In genomic region chr3:126419151-126419703, GRCh38 we compare ENCODE assay signal across 23 cellular contexts. TPM values are rescaled to one million over a fixed set of nuclear protein-coding genes. Genes with fewer than 3 reads are reported as not detected.
DNase-seq lines count a peak whose midpoint lies in the region; ATAC-seq, FAIRE-seq and TF ChIP-seq lines count a peak whose summit lies in the region.
"Had no signal": no experiment of that assay in that cellular context is flagged by ENCODE, and none has a peak within 500 bp of the region (broad histone marks: within the 10 kb centered on the region; RNA-seq: fewer than 3 reads in every experiment).

No MANE protein-coding gene starts in this region.

- peaks cover 4% of the 10 kb centered on the region for H3K27me3 Mint-ChIP-seq in activated CD8-positive, alpha-beta memory T cell treated with anti-CD3 and anti-CD28 coated beads, Interleukin-2, amount 10 ng/mL, durations not matched to agents 7 days and 5 days

- TF ChIP-seq POLR2A in H1 (IDR thresholded peaks at IDR 0.05; ENCODE audit: control extremely low read depth in 1 of 2, low read depth in 2 of 2, low read length in 2 of 2) = no peak

- H3K4me3 ChIP-seq in H1 (ENCODE audit: extremely low read depth in 1 of 4, insufficient read depth in 2 of 4, low read depth in 3 of 4, low read length in 4 of 4) (no peak overlapping the region), osteoblast (ENCODE audit: insufficient read depth, low read length) (no peak overlapping the region)
- H3K4me3 ChIP-seq: BLaER1 treated with 17β-estradiol and CSF1 and Interleukin-3, amounts not matched to agents 10 nM and 100 nM; GM23338; SJCRH30 had no signal

- H3K56ac ChIP-seq in H1 (replicated peaks; ENCODE audit: insufficient read length, low read depth, low read length) = no peak overlapping the region

- H3K27me3 ChIP-seq in H1 (replicated peaks in 1 of 4; ENCODE audit: control insufficient read depth in 3 of 4, extremely low read depth in 1 of 4, insufficient read depth in 3 of 4, low read length in 3 of 4) (no peaks in the 10 kb centered on the region; a peak in 1 of 7 replicates), osteoblast (ENCODE audit: insufficient read depth, low read length) (peaks cover 24% of the 10 kb centered on the region)
- H3K27me3 ChIP-seq: SJCRH30 had no signal

- ATAC-seq in activated CD8-positive, alpha-beta memory T cell treated with anti-CD3 and anti-CD28 coated beads, Interleukin-2, amount 10 ng/mL, durations not matched to agents 7 days and 5 days = no peak
- no peak for ATAC-seq in HG03039 (IDR thresholded peaks at IDR 0.05; ENCODE audit: unreplicated experiment)
- ATAC-seq in HG02973 (IDR thresholded peaks at IDR 0.05; ENCODE audit: unreplicated experiment) = no peak

- no peaks in the 10 kb centered on the region for H3K9me3 Mint-ChIP-seq in activated CD8-positive, alpha-beta memory T cell treated with anti-CD3 and anti-CD28 coated beads, Interleukin-2, amount 10 ng/mL, durations not matched to agents 7 days and 5 days (ENCODE audit: low read depth)
- H3K9me3 Mint-ChIP-seq: GM23338, HFFc6 had no signal

- CTCF ChIA-PET in activated CD8-positive, alpha-beta memory T cell treated with anti-CD3 and anti-CD28 coated beads, Interleukin-2, amount 10 ng/mL, durations not matched to agents 7 days and 5 days (lab: Charles Lee) = no interaction called here
- CTCF ChIA-PET in H1 (lab: Charles Lee; ENCODE audit: partially characterized antibody) = interaction anchor here (0.7 to 0.9 kb wide), 2 partner anchors 25 to 178 kb away, joined by 3 read pairs; partner anchors contain the start of gene CFAP100

- no peak overlapping the region for H3K4me2 ChIP-seq in H1 (ENCODE audit: insufficient read depth in 1 of 2, low read depth in 2 of 2, low read length in 2 of 2)
- no peak overlapping the region for H3K4me2 ChIP-seq in osteoblast (ENCODE audit: insufficient read depth, low read length)
- H3K4me2 ChIP-seq: BLaER1 treated with 17β-estradiol and CSF1 and Interleukin-3, amounts not matched to agents 10 nM and 100 nM; GM23338 had no signal

- no peak overlapping the region for H3K27ac Mint-ChIP-seq in activated CD8-positive, alpha-beta memory T cell treated with anti-CD3 and anti-CD28 coated beads, Interleukin-2, amount 10 ng/mL, durations not matched to agents 7 days and 5 days
- H3K27ac Mint-ChIP-seq: GM23338, HFFc6 had no signal

- WGBS in H1 (ENCODE audit: extremely low coverage in 1 of 2, insufficient coverage in 1 of 2, insufficient read length in 1 of 2, insufficient replicate concordance in 2 of 2, low coverage in 1 of 2, low lambda C conversion rate in 2 of 2, missing lambda C conversion rate in 1 of 2), 2 experiments = 89% methylated on average over 6 of the region's 6 CpGs; no CpG with 5 or more reads in 1 of the 2 experiments

- H3K9ac ChIP-seq in H1 (replicated peaks in 1 of 4; ENCODE audit: extremely low read depth in 1 of 4, low read depth in 3 of 4, low read length in 3 of 4) = no peak overlapping the region; a peak in 1 of 7 replicates
- H3K9ac ChIP-seq: BLaER1 treated with 17β-estradiol and CSF1 and Interleukin-3, amounts not matched to agents 10 nM and 100 nM had no signal

- no peak for FAIRE-seq in H1 (lab: Jason Lieb, UNC)
- FAIRE-seq in urothelium cell line (lab: Jason Lieb, UNC) = peak; percentile 59
- FAIRE-seq: A204.1 had no signal

- no peaks in the 10 kb centered on the region for H3K79me1 ChIP-seq in H1 (ENCODE audit: low read depth, low read length)

- no peak for TF ChIP-seq EP300 in H1 (IDR thresholded peaks at IDR 0.05; ENCODE audit: borderline replicate concordance in 1 of 2, low read depth in 2 of 2, low read length in 2 of 2)

- peak overlapping the region; percentile 52; the same call in 1 of the 2 replicates for H2BK12ac ChIP-seq in H1 (ENCODE audit: low read depth, low read length)

- peak overlapping the region; percentile 45 for H2BK120ac ChIP-seq in H1 (replicated peaks; ENCODE audit: low read depth, low read length)

- TF ChIP-seq CTCF in H1 (IDR thresholded peaks at IDR 0.05; ENCODE audit: control extremely low read depth in 1 of 3, insufficient read depth in 1 of 3, low read depth in 1 of 3, low read length in 3 of 3) = no peak
- no peak for TF ChIP-seq CTCF in osteoblast (IDR thresholded peaks at IDR 0.05; ENCODE audit: extremely low read depth, low read depth, low read length)

- H4K8ac ChIP-seq in H1 (ENCODE audit: extremely low read depth, insufficient read depth, low read length) = no peak overlapping the region

- no peak overlapping the region for H3K27ac ChIP-seq in H1 (ENCODE audit: low read depth, low read length)
- H3K27ac ChIP-seq in osteoblast (ENCODE audit: low read depth, low read length) = no peak overlapping the region
- H3K27ac ChIP-seq: BLaER1 treated with 17β-estradiol and CSF1 and Interleukin-3, amounts not matched to agents 10 nM and 100 nM; SJCRH30 had no signal

- H2BK15ac ChIP-seq in H1 (ENCODE audit: low read length) = no peak overlapping the region

- H3K23me2 ChIP-seq in H1 (ENCODE audit: low read depth, low read length) = no peaks in the 10 kb centered on the region

- H3K4ac ChIP-seq in H1 (replicated peaks; ENCODE audit: insufficient read length, low read depth, low read length) = peak overlapping the region; percentile 66

- no peaks in the 10 kb centered on the region for H3K79me2 ChIP-seq in H1 (ENCODE audit: control insufficient read depth in 1 of 2, insufficient read depth in 2 of 2, low read length in 2 of 2)
- no peaks in the 10 kb centered on the region for H3K79me2 ChIP-seq in osteoblast (ENCODE audit: insufficient read depth, low read length)

- H3K4me3 Mint-ChIP-seq in activated CD8-positive, alpha-beta memory T cell treated with anti-CD3 and anti-CD28 coated beads, Interleukin-2, amount 10 ng/mL, durations not matched to agents 7 days and 5 days = no peak overlapping the region
- H3K4me3 Mint-ChIP-seq: GM23338, HFFc6 had no signal

- peak overlapping the region; percentile 84 for H4K91ac ChIP-seq in H1 (replicated peaks; ENCODE audit: insufficient read length, low read length)

- no peak overlapping the region for H3K14ac ChIP-seq in H1 (ENCODE audit: insufficient read length)

- no peak for TF ChIP-seq RAD21 in H1 (IDR thresholded peaks at IDR 0.05 in 1 of 2, conservative IDR thresholded peaks at IDR 0.05 in 1 of 2; ENCODE audit: low read depth in 2 of 2, low read length in 2 of 2)

- POLR2A ChIA-PET in H1 (lab: Charles Lee; ENCODE audit: partially characterized antibody) = no interaction called here

- no peaks in the 10 kb centered on the region for H3K4me1 Mint-ChIP-seq in activated CD8-positive, alpha-beta memory T cell treated with anti-CD3 and anti-CD28 coated beads, Interleukin-2, amount 10 ng/mL, durations not matched to agents 7 days and 5 days

- H3K36me3 Mint-ChIP-seq in activated CD8-positive, alpha-beta memory T cell treated with anti-CD3 and anti-CD28 coated beads, Interleukin-2, amount 10 ng/mL, durations not matched to agents 7 days and 5 days = no peaks in the 10 kb centered on the region

- peak; percentile 26 for DNase-seq in activated CD8-positive, alpha-beta memory T cell treated with anti-CD3 and anti-CD28 coated beads, Interleukin-2, amount 50 U/mL, for 48 hours
- no peak for DNase-seq in activated CD8-positive, alpha-beta memory T cell treated with anti-CD3 and anti-CD28 coated beads, Interleukin-2, amount 10 ng/mL, durations not matched to agents 7 days and 5 days
- peak in 1 of 2 experiments; percentile 41 for DNase-seq in H1 (ENCODE audit: low read depth in 1 of 2, low spot score in 2 of 2)
- peak; percentile 65 for DNase-seq in osteoblast (ENCODE audit: insufficient read length, low spot score, missing footprints)
- DNase-seq in urothelium cell line (ENCODE audit: low spot score) = no peak
- no peak for DNase-seq in RKO (ENCODE audit: low spot score)
- DNase-seq: DMS79 treated with DMSO at 0.1 percent for 48 hours, HFFc6, NCI-H1417 treated with DMSO at 0.1 percent for 48 hours, NCI-H2029, NCI-H2171, NCI-H446, NCI-H69, RPMI8226, SJCRH30 had no signal

- H3K23ac ChIP-seq in H1 (ENCODE audit: insufficient read length) = no peak overlapping the region

- no peak overlapping the region for H4K5ac ChIP-seq in H1 (ENCODE audit: insufficient read length, low read depth, low read length)

- H2BK5ac ChIP-seq in H1 (ENCODE audit: low read depth, low read length) = no peak overlapping the region; the same call in 1 of the 2 replicates

- H3K9me3 ChIP-seq in H1 (ENCODE audit: insufficient read depth in 2 of 2, low read depth in 1 of 2, low read length in 1 of 2) = no peaks in the 10 kb centered on the region
- H3K9me3 ChIP-seq in osteoblast (ENCODE audit: low read depth, low read length) = no peaks in the 10 kb centered on the region
- H3K9me3 ChIP-seq: BLaER1 treated with 17β-estradiol and CSF1 and Interleukin-3, amounts not matched to agents 10 nM and 100 nM; SJCRH30 had no signal

- H3K4me1 ChIP-seq in H1 (replicated peaks in 1 of 4; ENCODE audit: control insufficient read depth in 3 of 4, insufficient read depth in 4 of 4, low read length in 3 of 4) = peaks cover 0 to 7% (median 2%) of the 10 kb centered on the region in 4 experiments; a peak in 3 of 7 replicates
- no peaks in the 10 kb centered on the region for H3K4me1 ChIP-seq in osteoblast (ENCODE audit: insufficient read depth, low read length)
- H3K4me1 ChIP-seq: BLaER1 treated with 17β-estradiol and CSF1 and Interleukin-3, amounts not matched to agents 10 nM and 100 nM had no signal

- H2BK20ac ChIP-seq in H1 (ENCODE audit: low read length) = peak overlapping the region; percentile 17; the same call in 1 of the 2 replicates

- H2AK5ac ChIP-seq in H1 (ENCODE audit: low read depth, low read length) = peak overlapping the region; percentile 65; the same call in 1 of the 2 replicates

- H2AFZ ChIP-seq in H1 (ENCODE audit: low read length) (no peak overlapping the region), osteoblast (ENCODE audit: low read length) (no peak overlapping the region)

- H4K20me1 ChIP-seq in H1 (replicated peaks in 1 of 2; ENCODE audit: control insufficient read depth in 1 of 2, insufficient read depth in 2 of 2, low read length in 2 of 2) (no peaks in the 10 kb centered on the region), osteoblast (ENCODE audit: insufficient read depth, low read length) (no peaks in the 10 kb centered on the region)

- no peak overlapping the region; the same call in 1 of the 2 replicates for H3K18ac ChIP-seq in H1 (ENCODE audit: extremely low read depth, low read length)

- H3K36me3 ChIP-seq in H1 (ENCODE audit: control insufficient read depth in 2 of 4, insufficient read depth in 4 of 4, low read length in 3 of 4) (no peaks in the 10 kb centered on the region), osteoblast (ENCODE audit: insufficient read depth, low read length) (no peaks in the 10 kb centered on the region)
- H3K36me3 ChIP-seq: BLaER1 treated with 17β-estradiol and CSF1 and Interleukin-3, amounts not matched to agents 10 nM and 100 nM; SJCRH30 had no signal

RNA-seq across cellular contexts. Expression of gene CFAP100, which starts 24.5 kb away (rescaled TPM):
- not detected for total RNA-seq in activated CD8-positive, alpha-beta memory T cell treated with anti-CD3 and anti-CD28 coated beads, Interleukin-2, amount 10 ng/mL, durations not matched to agents 7 days and 5 days
- not detected in 2 replicates for total RNA-seq in H1 (2021; fragmentation: NEBNext Ultra II Directional; extraction: Animal tissue kit (Norgen Biotek cat#: 25700))
- 0.09 and 0.17 TPM in 2 replicates for polyA plus RNA-seq in H1 (2011; rRNA removed)
- polyA plus RNA-seq in H1 (2011; cell fraction: cytosol; rRNA removed) = 0.12 TPM
- polyA plus RNA-seq in H1 (2011; cell fraction: nucleus; rRNA removed) = 0.68 TPM
- not detected in 4 replicates for polyA plus RNA-seq in H1 (2012, experiment 1 of 2)
- polyA plus RNA-seq in H1 (2012, experiment 2 of 2) = not detected
- polyA plus RNA-seq in H1 (2013, experiment 1 of 2) = 0.22 TPM
- polyA plus RNA-seq in H1 (2013, experiment 2 of 2) = 0.37 TPM
- 0.69 TPM in 1 of 2 replicates, not detected in the other for polyA minus RNA-seq in H1 (2011; rRNA and poly(A)+ RNA removed)
- polyA minus RNA-seq in H1 (2011; cell fraction: cytosol; rRNA and poly(A)+ RNA removed) = not detected
- polyA minus RNA-seq in H1 (2011; cell fraction: nucleus; rRNA and poly(A)+ RNA removed) = not detected
- total RNA-seq in osteoblast = not detected in 2 replicates
- total RNA-seq: G401, HFFc6, HT1080, OCI-LY7, SJCRH30 had no signal
- polyA plus RNA-seq: GM23338 had no signal

RNA-seq across cellular contexts. Expression of gene ZXDC, which starts 56.5 kb away (rescaled TPM):
- 10 to 100 TPM; 21.5 to 22.7 TPM for total RNA-seq in activated CD8-positive, alpha-beta memory T cell treated with anti-CD3 and anti-CD28 coated beads, Interleukin-2, amount 10 ng/mL, durations not matched to agents 7 days and 5 days
- 23.0 and 24.3 TPM in 2 replicates for total RNA-seq in H1 (2021; fragmentation: NEBNext Ultra II Directional; extraction: Animal tissue kit (Norgen Biotek cat#: 25700))
- 12.7 and 19.1 TPM in 2 replicates for polyA plus RNA-seq in H1 (2011; rRNA removed)
- 14.3 TPM for polyA plus RNA-seq in H1 (2011; cell fraction: cytosol; rRNA removed)
- 44.2 TPM for polyA plus RNA-seq in H1 (2011; cell fraction: nucleus; rRNA removed)
- polyA plus RNA-seq in H1 (2012, experiment 1 of 2) = 11.1 to 14.1 TPM (median 13.0 TPM) in 4 replicates
- 6.2 TPM for polyA plus RNA-seq in H1 (2012, experiment 2 of 2)
- polyA plus RNA-seq in H1 (2013, experiment 1 of 2) = 10.8 TPM
- polyA plus RNA-seq in H1 (2013, experiment 2 of 2) = 8.9 TPM
- 34.3 and 34.8 TPM in 2 replicates for polyA minus RNA-seq in H1 (2011; rRNA and poly(A)+ RNA removed)
- 19.7 TPM for polyA minus RNA-seq in H1 (2011; cell fraction: cytosol; rRNA and poly(A)+ RNA removed)
- polyA minus RNA-seq in H1 (2011; cell fraction: nucleus; rRNA and poly(A)+ RNA removed) = 50.7 TPM
- 26.8 and 27.1 TPM in 2 replicates for total RNA-seq in osteoblast

Comparison
In these comparisons a context has a peak if more than half of its experiments do, and no peak if none do; other contexts are left out.
1. DNase-seq: peak in activated CD8-positive, alpha-beta memory T cell treated with anti-CD3 and anti-CD28 coated beads, Interleukin-2, amount 50 U/mL, for 48 hours (single experiment) and osteoblast (single experiment); none in activated CD8-positive, alpha-beta memory T cell treated with anti-CD3 and anti-CD28 coated beads, Interleukin-2, amount 10 ng/mL, durations not matched to agents 7 days and 5 days (single experiment), urothelium cell line (single experiment) and RKO (single experiment).